ENCODE assay signal across 13 cellular contexts in the genomic region with DNA sequence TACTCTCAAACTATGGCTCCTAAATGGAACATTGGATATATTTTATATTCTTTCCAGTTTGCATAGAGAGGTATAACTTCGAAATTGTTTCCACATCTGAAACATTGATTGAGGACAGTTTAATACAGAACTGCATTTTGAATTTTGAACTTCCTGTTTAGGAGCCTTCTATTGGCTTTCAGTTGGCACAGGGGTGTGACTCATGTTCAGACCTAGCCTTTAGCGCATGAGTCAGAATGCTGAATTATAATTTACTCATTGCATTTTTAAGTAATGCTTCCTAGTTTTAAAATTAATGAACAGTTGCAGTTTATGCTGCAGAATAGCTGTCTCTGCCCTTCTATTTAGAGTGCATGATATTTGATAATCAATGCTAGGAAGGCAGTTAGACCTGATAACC.
A peak's percentile ranks its signal among the peaks of the same experiment; 100 is the strongest.
DNase-seq lines count a peak whose midpoint lies in the region; ATAC-seq and TF ChIP-seq lines count a peak whose summit lies in the region.
"Had no signal": no experiment of that assay in that cellular context is flagged by ENCODE, and none has a peak within 500 bp of the region (broad histone marks: within the 10 kb centered on the region; RNA-seq: fewer than 3 reads in every experiment).

No MANE protein-coding gene starts in this region.

- no peak overlapping the region for H3K4me2 ChIP-seq in GM23248 (ENCODE audit: unreplicated experiment)
- H3K4me2 ChIP-seq in mammary epithelial cell (ENCODE audit: insufficient read depth, low read depth, low read length) = no peak overlapping the region

- CTCF ChIA-PET in mammary epithelial cell (lab: Charles Lee; ENCODE audit: low non-redundant PET) = no interaction called here

- H3K9ac ChIP-seq in GM23248 (no peak overlapping the region), mammary epithelial cell (ENCODE audit: insufficient read depth, low read length) (no peak overlapping the region)

- no peaks in the 10 kb centered on the region for H3K9me3 ChIP-seq in GM23248 (ENCODE audit: low read depth)
- H3K9me3 ChIP-seq in mammary epithelial cell (replicated peaks; ENCODE audit: insufficient read depth, low read length) = no peaks in the 10 kb centered on the region
- no peaks in the 10 kb centered on the region for H3K9me3 ChIP-seq in lower lobe of right lung
- H3K9me3 ChIP-seq: BE2C, Peyer's patch, SJCRH30 had no signal

- no peaks in the 10 kb centered on the region for H3F3A ChIP-seq in GM23248 (ENCODE audit: insufficient read depth)

- no peak for ATAC-seq in lower lobe of right lung
- ATAC-seq in GM18870 (IDR thresholded peaks at IDR 0.05; ENCODE audit: unreplicated experiment) = no peak
- ATAC-seq: CD8-positive, alpha-beta T cell had no signal

- no peaks in the 10 kb centered on the region for H3K9me2 ChIP-seq in GM23248 (ENCODE audit: insufficient read depth)

- H3K4me1 ChIP-seq in GM23248 (ENCODE audit: insufficient read depth) = no peaks in the 10 kb centered on the region
- H3K4me1 ChIP-seq in mammary epithelial cell (ENCODE audit: insufficient read depth, low read length) = no peaks in the 10 kb centered on the region
- no peaks in the 10 kb centered on the region for H3K4me1 ChIP-seq in lower lobe of right lung
- H3K4me1 ChIP-seq: Peyer's patch, SJCRH30 had no signal

- H3K79me2 ChIP-seq in GM23248 (ENCODE audit: insufficient read depth) (no peaks in the 10 kb centered on the region), mammary epithelial cell (ENCODE audit: insufficient read depth, low read length) (no peaks in the 10 kb centered on the region)

- intact Hi-C loops in mammary epithelial cell (cut with micrococcal nuclease) = no loop called here
- intact Hi-C loops in lower lobe of right lung (cut with DNase I) = no loop called here

- H2AFZ ChIP-seq in GM23248 (no peak overlapping the region), mammary epithelial cell (ENCODE audit: low read depth, low read length) (no peak overlapping the region)

- WGBS in GM23248 (ENCODE audit: low coverage in 1 of 2, low lambda C conversion rate in 2 of 2, missing lambda C conversion rate in 2 of 2), 2 experiments = 42% methylated on average over 2 of the region's 2 CpGs
- WGBS in mammary epithelial cell (ENCODE audit: low coverage, missing lambda C conversion rate) = 77% methylated on average over 2 of the region's 2 CpGs

- dilution Hi-C loops in mammary epithelial cell (cut with HindIII; ENCODE audit: low sequenced_read_pairs) = no loop called here

- no peak for TF ChIP-seq CTCF in mammary epithelial cell (conservative IDR thresholded peaks at IDR 0.05 in 1 of 2, IDR thresholded peaks at IDR 0.05 in 1 of 2; ENCODE audit: extremely low read depth in 1 of 2, insufficient read depth in 1 of 2, low read depth in 1 of 2, low read length in 2 of 2)
- TF ChIP-seq CTCF in lower lobe of right lung (IDR thresholded peaks at IDR 0.05) = no peak
- TF ChIP-seq CTCF in GM20000 (IDR thresholded peaks at IDR 0.05; ENCODE audit: extremely low read depth, missing control alignments) = no peak

- peak; percentile 22 for DNase-seq in GM23248
- DNase-seq in MV-4-11 (lab: John Stamatoyannopoulos, UW) = peak; percentile 11
- peak; percentile 28 for DNase-seq in mammary epithelial cell
- peak; percentile 15 for DNase-seq in iris pigment epithelial cell (ENCODE audit: low read depth)
- DNase-seq in lower lobe of right lung = no peak
- DNase-seq in GM20000 (ENCODE audit: low spot score) = no peak
- DNase-seq: ACHN; BE2C; CD8-positive, alpha-beta T cell; NCI-H187; Peyer's patch; SJCRH30 had no signal

- H3K4me3 ChIP-seq in GM23248 = no peak overlapping the region
- no peak overlapping the region for H3K4me3 ChIP-seq in mammary epithelial cell (replicated peaks in 1 of 3; ENCODE audit: insufficient read depth in 1 of 3, low read depth in 2 of 3, low read length in 3 of 3)
- no peak overlapping the region for H3K4me3 ChIP-seq in lower lobe of right lung
- H3K4me3 ChIP-seq: Peyer's patch, SJCRH30 had no signal

- in situ Hi-C loops in GM23248 (cut with MboI) = no loop called here
- in situ Hi-C loops in mammary epithelial cell (cut with MboI; ENCODE audit: low sequenced_read_pairs in 2 of 2) = no loop called here

- H4K20me1 ChIP-seq in GM23248 (ENCODE audit: insufficient read depth) (no peaks in the 10 kb centered on the region), mammary epithelial cell (ENCODE audit: insufficient read depth, low read length) (no peaks in the 10 kb centered on the region)

- no peaks in the 10 kb centered on the region for H3K27me3 ChIP-seq in GM23248 (replicated peaks; ENCODE audit: insufficient read depth)
- H3K27me3 ChIP-seq in mammary epithelial cell (ENCODE audit: insufficient read depth, low read length) = no peaks in the 10 kb centered on the region
- H3K27me3 ChIP-seq in lower lobe of right lung (ENCODE audit: low read depth) = no peaks in the 10 kb centered on the region
- H3K27me3 ChIP-seq: BE2C, Peyer's patch, SJCRH30 had no signal

- H3K27ac ChIP-seq in GM23248 (no peak overlapping the region), mammary epithelial cell (ENCODE audit: insufficient read depth, low read depth, low read length) (no peak overlapping the region), lower lobe of right lung (no peak overlapping the region)
- H3K27ac ChIP-seq: Peyer's patch, SJCRH30 had no signal

- no TSS peak for BruUV-seq in mammary epithelial cell (replicated peaks; lab: Mats Ljungman, UMichigan)

- H3K36me3 ChIP-seq in GM23248 (ENCODE audit: low read depth) = no peaks in the 10 kb centered on the region
- no peaks in the 10 kb centered on the region for H3K36me3 ChIP-seq in mammary epithelial cell (ENCODE audit: insufficient read depth, low read length)
- H3K36me3 ChIP-seq in lower lobe of right lung = no peaks in the 10 kb centered on the region
- H3K36me3 ChIP-seq: BE2C, Peyer's patch, SJCRH30 had no signal

Comparison
In these comparisons a context has a peak if more than half of its experiments do, and no peak if none do; other contexts are left out.
1. DNase-seq: peak in GM23248 (single experiment), MV-4-11 (single experiment), mammary epithelial cell (single experiment) and iris pigment epithelial cell (single experiment); none in lower lobe of right lung (single experiment) and GM20000 (single experiment).